18 cellular contexts compared by ENCODE assay signal in the genomic region with DNA sequence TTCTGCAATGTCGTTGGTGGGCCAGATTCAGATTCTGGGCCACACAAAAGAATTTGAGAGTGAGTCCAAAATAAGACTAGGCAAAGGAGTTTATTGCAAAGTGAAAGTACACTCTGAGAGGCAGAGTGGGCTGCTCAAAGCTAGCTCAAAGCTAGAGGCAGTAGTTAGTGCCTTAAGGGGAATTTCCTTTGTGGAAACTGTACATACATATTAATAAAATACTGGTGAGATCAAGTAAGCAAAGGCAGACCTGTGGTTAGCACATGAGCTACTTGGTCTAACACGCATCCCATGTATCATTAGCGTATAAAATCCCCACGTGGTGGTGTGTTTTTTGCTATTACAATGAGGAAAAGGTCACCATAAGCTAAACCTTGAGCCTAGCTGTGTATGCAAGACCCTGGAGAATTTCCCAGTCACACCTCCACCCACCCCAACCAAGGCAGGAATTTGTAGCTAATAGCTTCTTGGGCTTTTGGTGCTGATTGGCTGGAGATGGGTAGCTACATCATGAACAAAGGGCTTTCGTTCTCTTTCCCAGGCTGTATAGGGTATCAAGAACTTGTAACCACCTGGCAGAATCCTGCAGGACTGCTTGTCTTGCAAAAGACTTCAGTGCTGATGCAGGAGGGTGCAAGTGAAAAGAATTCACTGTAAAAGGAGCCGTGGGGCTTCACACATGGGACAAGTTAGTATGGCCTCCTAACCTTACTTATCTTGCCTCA. TPM values are rescaled to one million over a fixed set of nuclear protein-coding genes. Genes with fewer than 3 reads are reported as not detected.
DNase-seq lines count a peak whose midpoint lies in the region; ATAC-seq, FAIRE-seq and TF ChIP-seq lines count a peak whose summit lies in the region.
"Had no signal": no experiment of that assay in that cellular context is flagged by ENCODE, and none has a peak within 500 bp of the region (broad histone marks: within the 10 kb centered on the region; RNA-seq: fewer than 3 reads in every experiment).

No MANE protein-coding gene starts in this region.

- ATAC-seq in activated CD8-positive, alpha-beta memory T cell treated with anti-CD3 and anti-CD28 coated beads, Interleukin-2, amount 10 ng/mL, durations not matched to agents 7 days and 5 days = peak; percentile 81
- ATAC-seq in memory B cell (ENCODE audit: low read depth) = peak; percentile 15
- ATAC-seq: HCT116, lower lobe of right lung, Right ventricle myocardium inferior had no signal

- WGBS in small intestine, 3 donors = 67 to 78% (median 72%) methylated on average over 6 of the region's 6 CpGs

- H3K4me3 Mint-ChIP-seq in activated CD8-positive, alpha-beta memory T cell treated with anti-CD3 and anti-CD28 coated beads, Interleukin-2, amount 10 ng/mL, durations not matched to agents 7 days and 5 days = peak overlapping the region; percentile 48
- peak overlapping the region; percentile 20 for H3K4me3 Mint-ChIP-seq in activated CD4-positive, alpha-beta T cell treated with anti-CD3 and anti-CD28 coated beads, Interleukin-2, amount 10 ng/mL, durations not matched to agents 24 days and 14 days
- H3K4me3 Mint-ChIP-seq in memory B cell = no peak overlapping the region
- H3K4me3 Mint-ChIP-seq: activated B cell treated with CpG ODN at 0.5 μM for 24 hours; T-helper 1 cell treated with Interleukin-12 subunit alpha and Interleukin-12 subunit beta and Interleukin-4 antibody, amounts not matched to agents 30 μg/mL and 1 μg/mL, for 36 hours had no signal

- peaks cover 17% of the 10 kb centered on the region for H3K36me3 Mint-ChIP-seq in activated CD8-positive, alpha-beta memory T cell treated with anti-CD3 and anti-CD28 coated beads, Interleukin-2, amount 10 ng/mL, durations not matched to agents 7 days and 5 days
- H3K36me3 Mint-ChIP-seq in activated CD4-positive, alpha-beta T cell treated with anti-CD3 and anti-CD28 coated beads, Interleukin-2, amount 10 ng/mL, durations not matched to agents 24 days and 14 days (ENCODE audit: low read depth) = peaks cover 2% of the 10 kb centered on the region
- peaks cover 6% of the 10 kb centered on the region for H3K36me3 Mint-ChIP-seq in memory B cell

- H3K4me1 Mint-ChIP-seq in activated CD8-positive, alpha-beta memory T cell treated with anti-CD3 and anti-CD28 coated beads, Interleukin-2, amount 10 ng/mL, durations not matched to agents 7 days and 5 days = peaks cover 14% of the 10 kb centered on the region
- peaks cover 5% of the 10 kb centered on the region for H3K4me1 Mint-ChIP-seq in activated CD4-positive, alpha-beta T cell treated with anti-CD3 and anti-CD28 coated beads, Interleukin-2, amount 10 ng/mL, durations not matched to agents 24 days and 14 days
- no peaks in the 10 kb centered on the region for H3K4me1 Mint-ChIP-seq in memory B cell
- H3K4me1 Mint-ChIP-seq: activated B cell treated with CpG ODN at 0.5 μM for 24 hours had no signal

- H3K4me3 ChIP-seq in small intestine (ENCODE audit: low read depth in 1 of 2, low read length in 2 of 2) = no peak overlapping the region
- H3K4me3 ChIP-seq: esophagus muscularis mucosa, lower lobe of right lung had no signal

- no peak overlapping the region for H3K27ac ChIP-seq in small intestine (ENCODE audit: low read depth in 1 of 2, low read length in 1 of 2)
- H3K27ac ChIP-seq: esophagus muscularis mucosa, lower lobe of right lung had no signal

- intact Hi-C loops in activated CD4-positive, alpha-beta T cell treated with anti-CD3 and anti-CD28 coated beads, Interleukin-2, amount 10 ng/mL, durations not matched to agents 24 days and 14 days (cut with micrococcal nuclease) = no loop called here

- CTCF ChIA-PET in activated CD8-positive, alpha-beta memory T cell treated with anti-CD3 and anti-CD28 coated beads, Interleukin-2, amount 10 ng/mL, durations not matched to agents 7 days and 5 days (lab: Charles Lee) = interaction anchor here (0.6 to 6.4 kb wide), 9 partner anchors 10 to 1903 kb away, joined by 3 to 57 read pairs (median 4); a partner anchor contains a TSS

- no peak for TF ChIP-seq CTCF in GM10266 (IDR thresholded peaks at IDR 0.05; ENCODE audit: control insufficient read depth, insufficient read depth, low read depth, missing control alignments)

- peaks cover 7% of the 10 kb centered on the region for H3K9me3 Mint-ChIP-seq in activated CD8-positive, alpha-beta memory T cell treated with anti-CD3 and anti-CD28 coated beads, Interleukin-2, amount 10 ng/mL, durations not matched to agents 7 days and 5 days (ENCODE audit: low read depth)
- peaks cover 9% of the 10 kb centered on the region for H3K9me3 Mint-ChIP-seq in activated CD4-positive, alpha-beta T cell treated with anti-CD3 and anti-CD28 coated beads, Interleukin-2, amount 10 ng/mL, durations not matched to agents 24 days and 14 days
- H3K9me3 Mint-ChIP-seq in memory B cell = peaks cover 5% of the 10 kb centered on the region

- H3K36me3 ChIP-seq in small intestine (ENCODE audit: control insufficient read depth in 2 of 2, insufficient read depth in 2 of 2, low read length in 2 of 2) = no peaks in the 10 kb centered on the region
- H3K36me3 ChIP-seq: esophagus muscularis mucosa, lower lobe of right lung had no signal

- FAIRE-seq in small intestine (lab: Jason Lieb, UNC) = no peak

- H3K9me3 ChIP-seq in small intestine (ENCODE audit: control insufficient read depth, low read depth) = no peaks in the 10 kb centered on the region
- H3K9me3 ChIP-seq: esophagus muscularis mucosa, lower lobe of right lung had no signal

- peaks cover 3% of the 10 kb centered on the region for H3K27me3 Mint-ChIP-seq in activated CD8-positive, alpha-beta memory T cell treated with anti-CD3 and anti-CD28 coated beads, Interleukin-2, amount 10 ng/mL, durations not matched to agents 7 days and 5 days
- peaks cover 24% of the 10 kb centered on the region for H3K27me3 Mint-ChIP-seq in activated CD4-positive, alpha-beta T cell treated with anti-CD3 and anti-CD28 coated beads, Interleukin-2, amount 10 ng/mL, durations not matched to agents 24 days and 14 days
- no peaks in the 10 kb centered on the region for H3K27me3 Mint-ChIP-seq in memory B cell

- H3K27me3 ChIP-seq in small intestine (ENCODE audit: control insufficient read depth in 2 of 2, insufficient read depth in 2 of 2, low read length in 2 of 2) = no peaks in the 10 kb centered on the region
- H3K27me3 ChIP-seq: esophagus muscularis mucosa had no signal

- peak; percentile 44 for DNase-seq in activated CD8-positive, alpha-beta memory T cell treated with anti-CD3 and anti-CD28 coated beads, Interleukin-2, amount 10 ng/mL, durations not matched to agents 7 days and 5 days
- DNase-seq in activated CD8-positive, alpha-beta memory T cell treated with anti-CD3 and anti-CD28 coated beads, Interleukin-2, amount 50 U/mL, for 4 hours = no peak
- DNase-seq in GM10266 (ENCODE audit: extremely low spot score) (peak; percentile 53), memory B cell (ENCODE audit: low spot score in 2 of 2) (no peak), LoVo (ENCODE audit: low spot score) (no peak), small intestine (no peak), dermis blood vessel endothelial cell (no peak)
- DNase-seq in activated CD4-positive, alpha-beta T cell treated with anti-CD3 and anti-CD28 coated beads, Interleukin-2, amount 10 ng/mL, durations not matched to agents 24 days and 14 days = no peak
- DNase-seq: activated B cell treated with CpG ODN at 0.5 μM for 24 hours; activated effector memory CD4-positive, alpha-beta T cell treated with anti-CD3 and anti-CD28 coated beads, Interleukin-2, amount 50 U/mL, for 16 hours; COR-L47; glutamatergic neuron; lower lobe of right lung; substantia nigra had no signal

- no peaks in the 10 kb centered on the region for H3K4me1 ChIP-seq in small intestine (ENCODE audit: control insufficient read depth in 2 of 2, insufficient read depth in 1 of 2, low read depth in 1 of 2, low read length in 1 of 2)
- H3K4me1 ChIP-seq: esophagus muscularis mucosa, lower lobe of right lung had no signal

- H3K27ac Mint-ChIP-seq in activated CD8-positive, alpha-beta memory T cell treated with anti-CD3 and anti-CD28 coated beads, Interleukin-2, amount 10 ng/mL, durations not matched to agents 7 days and 5 days = peak overlapping the region; percentile 72
- H3K27ac Mint-ChIP-seq in activated CD4-positive, alpha-beta T cell treated with anti-CD3 and anti-CD28 coated beads, Interleukin-2, amount 10 ng/mL, durations not matched to agents 24 days and 14 days = peak overlapping the region; percentile 76
- H3K27ac Mint-ChIP-seq in memory B cell = no peak overlapping the region
- H3K27ac Mint-ChIP-seq: activated B cell treated with CpG ODN at 0.5 μM for 24 hours; T-helper 1 cell treated with Interleukin-12 subunit alpha and Interleukin-12 subunit beta and Interleukin-4 antibody, amounts not matched to agents 30 μg/mL and 1 μg/mL, for 36 hours had no signal

RNA-seq across cellular contexts. Expression of a gene that starts 14.7 kb away (rescaled TPM):
- 100 to 1,000 TPM; 112 to 115 TPM for total RNA-seq in activated CD8-positive, alpha-beta memory T cell treated with anti-CD3 and anti-CD28 coated beads, Interleukin-2, amount 10 ng/mL, durations not matched to agents 7 days and 5 days
- total RNA-seq in activated CD4-positive, alpha-beta T cell treated with anti-CD3 and anti-CD28 coated beads, Interleukin-2, amount 10 ng/mL, durations not matched to agents 24 days and 14 days = 58.3 and 60.1 TPM in 2 replicates
- 10 to 100 TPM; 47.7 to 55.9 (median 49.6) TPM for polyA plus RNA-seq in small intestine
- 29.3 and 39.0 TPM in 2 replicates for total RNA-seq in dermis blood vessel endothelial cell

Comparison
In these comparisons a context has a peak if more than half of its experiments do, and no peak if none do; other contexts are left out.
1. DNase-seq: peak in activated CD8-positive, alpha-beta memory T cell treated with anti-CD3 and anti-CD28 coated beads, Interleukin-2, amount 10 ng/mL, durations not matched to agents 7 days and 5 days (single experiment) and GM10266 (single experiment); none in activated CD8-positive, alpha-beta memory T cell treated with anti-CD3 and anti-CD28 coated beads, Interleukin-2, amount 50 U/mL, for 4 hours (single experiment), activated CD4-positive, alpha-beta T cell treated with anti-CD3 and anti-CD28 coated beads, Interleukin-2, amount 10 ng/mL, durations not matched to agents 24 days and 14 days (single experiment), memory B cell (0 of 2), LoVo (single experiment), small intestine (single experiment) and dermis blood vessel endothelial cell (single experiment).